1 cellular context compared by ENCODE assay signal in genomic region chr10:47027108-47027811, GRCh38.
TF ChIP-seq lines count a peak whose summit lies in the region.

No MANE protein-coding gene starts in this region.

TF ChIP-seq in GM23338, 12 proteins besides CTCF, POLR2A, EP300 and RAD21 (continued from another document):
- TF ChIP-seq, protein P1, sequence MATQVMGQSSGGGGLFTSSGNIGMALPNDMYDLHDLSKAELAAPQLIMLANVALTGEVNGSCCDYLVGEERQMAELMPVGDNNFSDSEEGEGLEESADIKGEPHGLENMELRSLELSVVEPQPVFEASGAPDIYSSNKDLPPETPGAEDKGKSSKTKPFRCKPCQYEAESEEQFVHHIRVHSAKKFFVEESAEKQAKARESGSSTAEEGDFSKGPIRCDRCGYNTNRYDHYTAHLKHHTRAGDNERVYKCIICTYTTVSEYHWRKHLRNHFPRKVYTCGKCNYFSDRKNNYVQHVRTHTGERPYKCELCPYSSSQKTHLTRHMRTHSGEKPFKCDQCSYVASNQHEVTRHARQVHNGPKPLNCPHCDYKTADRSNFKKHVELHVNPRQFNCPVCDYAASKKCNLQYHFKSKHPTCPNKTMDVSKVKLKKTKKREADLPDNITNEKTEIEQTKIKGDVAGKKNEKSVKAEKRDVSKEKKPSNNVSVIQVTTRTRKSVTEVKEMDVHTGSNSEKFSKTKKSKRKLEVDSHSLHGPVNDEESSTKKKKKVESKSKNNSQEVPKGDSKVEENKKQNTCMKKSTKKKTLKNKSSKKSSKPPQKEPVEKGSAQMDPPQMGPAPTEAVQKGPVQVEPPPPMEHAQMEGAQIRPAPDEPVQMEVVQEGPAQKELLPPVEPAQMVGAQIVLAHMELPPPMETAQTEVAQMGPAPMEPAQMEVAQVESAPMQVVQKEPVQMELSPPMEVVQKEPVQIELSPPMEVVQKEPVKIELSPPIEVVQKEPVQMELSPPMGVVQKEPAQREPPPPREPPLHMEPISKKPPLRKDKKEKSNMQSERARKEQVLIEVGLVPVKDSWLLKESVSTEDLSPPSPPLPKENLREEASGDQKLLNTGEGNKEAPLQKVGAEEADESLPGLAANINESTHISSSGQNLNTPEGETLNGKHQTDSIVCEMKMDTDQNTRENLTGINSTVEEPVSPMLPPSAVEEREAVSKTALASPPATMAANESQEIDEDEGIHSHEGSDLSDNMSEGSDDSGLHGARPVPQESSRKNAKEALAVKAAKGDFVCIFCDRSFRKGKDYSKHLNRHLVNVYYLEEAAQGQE (IDR thresholded peaks at IDR 0.05; ENCODE audit: unreplicated experiment) = no peak
- no peak for TF ChIP-seq EZH2phosphoT487 (IDR thresholded peaks at IDR 0.05; ENCODE audit: unreplicated experiment)
- TF ChIP-seq, protein P2, sequence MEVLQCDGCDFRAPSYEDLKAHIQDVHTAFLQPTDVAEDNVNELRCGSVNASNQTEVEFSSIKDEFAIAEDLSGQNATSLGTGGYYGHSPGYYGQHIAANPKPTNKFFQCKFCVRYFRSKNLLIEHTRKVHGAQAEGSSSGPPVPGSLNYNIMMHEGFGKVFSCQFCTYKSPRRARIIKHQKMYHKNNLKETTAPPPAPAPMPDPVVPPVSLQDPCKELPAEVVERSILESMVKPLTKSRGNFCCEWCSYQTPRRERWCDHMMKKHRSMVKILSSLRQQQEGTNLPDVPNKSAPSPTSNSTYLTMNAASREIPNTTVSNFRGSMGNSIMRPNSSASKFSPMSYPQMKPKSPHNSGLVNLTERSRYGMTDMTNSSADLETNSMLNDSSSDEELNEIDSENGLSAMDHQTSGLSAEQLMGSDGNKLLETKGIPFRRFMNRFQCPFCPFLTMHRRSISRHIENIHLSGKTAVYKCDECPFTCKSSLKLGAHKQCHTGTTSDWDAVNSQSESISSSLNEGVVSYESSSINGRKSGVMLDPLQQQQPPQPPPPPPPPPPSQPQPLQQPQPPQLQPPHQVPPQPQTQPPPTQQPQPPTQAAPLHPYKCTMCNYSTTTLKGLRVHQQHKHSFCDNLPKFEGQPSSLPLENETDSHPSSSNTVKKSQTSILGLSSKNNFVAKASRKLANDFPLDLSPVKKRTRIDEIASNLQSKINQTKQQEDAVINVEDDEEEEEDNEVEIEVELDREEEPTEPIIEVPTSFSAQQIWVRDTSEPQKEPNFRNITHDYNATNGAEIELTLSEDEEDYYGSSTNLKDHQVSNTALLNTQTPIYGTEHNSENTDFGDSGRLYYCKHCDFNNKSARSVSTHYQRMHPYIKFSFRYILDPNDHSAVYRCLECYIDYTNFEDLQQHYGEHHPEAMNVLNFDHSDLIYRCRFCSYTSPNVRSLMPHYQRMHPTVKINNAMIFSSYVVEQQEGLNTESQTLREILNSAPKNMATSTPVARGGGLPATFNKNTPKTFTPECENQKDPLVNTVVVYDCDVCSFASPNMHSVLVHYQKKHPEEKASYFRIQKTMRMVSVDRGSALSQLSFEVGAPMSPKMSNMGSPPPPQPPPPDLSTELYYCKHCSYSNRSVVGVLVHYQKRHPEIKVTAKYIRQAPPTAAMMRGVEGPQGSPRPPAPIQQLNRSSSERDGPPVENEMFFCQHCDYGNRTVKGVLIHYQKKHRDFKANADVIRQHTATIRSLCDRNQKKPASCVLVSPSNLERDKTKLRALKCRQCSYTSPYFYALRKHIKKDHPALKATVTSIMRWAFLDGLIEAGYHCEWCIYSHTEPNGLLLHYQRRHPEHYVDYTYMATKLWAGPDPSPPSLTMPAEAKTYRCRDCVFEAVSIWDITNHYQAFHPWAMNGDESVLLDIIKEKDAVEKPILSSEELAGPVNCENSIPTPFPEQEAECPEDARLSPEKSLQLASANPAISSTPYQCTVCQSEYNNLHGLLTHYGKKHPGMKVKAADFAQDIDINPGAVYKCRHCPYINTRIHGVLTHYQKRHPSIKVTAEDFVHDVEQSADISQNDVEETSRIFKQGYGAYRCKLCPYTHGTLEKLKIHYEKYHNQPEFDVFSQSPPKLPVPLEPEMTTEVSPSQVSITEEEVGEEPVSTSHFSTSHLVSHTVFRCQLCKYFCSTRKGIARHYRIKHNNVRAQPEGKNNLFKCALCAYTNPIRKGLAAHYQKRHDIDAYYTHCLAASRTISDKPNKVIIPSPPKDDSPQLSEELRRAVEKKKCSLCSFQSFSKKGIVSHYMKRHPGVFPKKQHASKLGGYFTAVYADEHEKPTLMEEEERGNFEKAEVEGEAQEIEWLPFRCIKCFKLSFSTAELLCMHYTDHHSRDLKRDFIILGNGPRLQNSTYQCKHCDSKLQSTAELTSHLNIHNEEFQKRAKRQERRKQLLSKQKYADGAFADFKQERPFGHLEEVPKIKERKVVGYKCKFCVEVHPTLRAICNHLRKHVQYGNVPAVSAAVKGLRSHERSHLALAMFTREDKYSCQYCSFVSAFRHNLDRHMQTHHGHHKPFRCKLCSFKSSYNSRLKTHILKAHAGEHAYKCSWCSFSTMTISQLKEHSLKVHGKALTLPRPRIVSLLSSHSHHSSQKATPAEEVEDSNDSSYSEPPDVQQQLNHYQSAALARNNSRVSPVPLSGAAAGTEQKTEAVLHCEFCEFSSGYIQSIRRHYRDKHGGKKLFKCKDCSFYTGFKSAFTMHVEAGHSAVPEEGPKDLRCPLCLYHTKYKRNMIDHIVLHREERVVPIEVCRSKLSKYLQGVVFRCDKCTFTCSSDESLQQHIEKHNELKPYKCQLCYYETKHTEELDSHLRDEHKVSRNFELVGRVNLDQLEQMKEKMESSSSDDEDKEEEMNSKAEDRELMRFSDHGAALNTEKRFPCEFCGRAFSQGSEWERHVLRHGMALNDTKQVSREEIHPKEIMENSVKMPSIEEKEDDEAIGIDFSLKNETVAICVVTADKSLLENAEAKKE (CRISPR knock-in tag; IDR thresholded peaks at IDR 0.05) = no peak
